8 cellular contexts compared by ENCODE assay signal in the genomic region with DNA sequence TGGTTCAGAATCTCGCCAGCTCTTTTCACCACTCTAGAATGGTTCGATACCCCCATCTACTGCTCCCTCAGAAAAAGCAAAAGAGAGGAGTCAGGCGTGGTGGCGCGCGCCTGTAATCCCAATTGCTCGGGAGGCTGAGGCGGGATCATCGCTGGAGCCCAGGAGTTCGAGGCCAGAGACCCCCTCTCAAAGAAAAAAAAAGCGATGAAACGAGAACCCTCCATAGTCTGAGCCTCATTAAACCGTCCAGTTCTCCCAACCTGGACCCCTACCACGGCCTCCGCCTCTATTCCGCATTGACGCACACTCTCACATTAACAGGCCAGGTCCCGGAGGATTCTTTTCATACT. TPM values are rescaled to one million over a fixed set of nuclear protein-coding genes. Genes with fewer than 3 reads are reported as not detected.
DNase-seq lines count a peak whose midpoint lies in the region; ATAC-seq, FAIRE-seq and TF ChIP-seq lines count a peak whose summit lies in the region.

No MANE protein-coding gene starts in this region.

- peak overlapping the region; percentile 88 for H3K4me3 Mint-ChIP-seq in activated naive CD4-positive, alpha-beta T cell treated with anti-CD3 and anti-CD28 coated beads for 36 hours

- ATAC-seq in GM12878 (no peak), upper lobe of right lung (no peak), foreskin keratinocyte (no peak), HG03460 (IDR thresholded peaks at IDR 0.05; ENCODE audit: unreplicated experiment) (no peak)

- H3K9me3 ChIP-seq in GM12878 (replicated peaks; ENCODE audit: control insufficient read depth, insufficient read depth, low read length) (no peaks in the 10 kb centered on the region), upper lobe of right lung (no peaks in the 10 kb centered on the region)

- H3K4me1 Mint-ChIP-seq in activated naive CD4-positive, alpha-beta T cell treated with anti-CD3 and anti-CD28 coated beads for 36 hours (ENCODE audit: low read depth): peaks cover 26% of the 10 kb centered on the region

- no peaks in the 10 kb centered on the region for H3K27me3 Mint-ChIP-seq in activated naive CD4-positive, alpha-beta T cell treated with anti-CD3 and anti-CD28 coated beads for 36 hours (ENCODE audit: low read depth)

- H3K36me3 ChIP-seq in GM12878 (ENCODE audit: control insufficient read depth in 2 of 2, insufficient read depth in 2 of 2, low read length in 1 of 2): no peaks in the 10 kb centered on the region
- H3K36me3 ChIP-seq in upper lobe of right lung: no peaks in the 10 kb centered on the region

- H3K27me3 ChIP-seq in GM12878 (replicated peaks in 1 of 2; ENCODE audit: control insufficient read depth in 2 of 2, insufficient read depth in 2 of 2, low read length in 1 of 2): no peaks in the 10 kb centered on the region
- H3K27me3 ChIP-seq in upper lobe of right lung: no peaks in the 10 kb centered on the region
- H3K27me3 ChIP-seq in foreskin keratinocyte: peaks cover 5% of the 10 kb centered on the region

- intact Hi-C loops in activated naive CD4-positive, alpha-beta T cell treated with anti-CD3 and anti-CD28 coated beads for 36 hours (cut with micrococcal nuclease): loop anchor here (5.0 kb wide), 1 partner anchor 488 kb away; a partner anchor contains a TSS
- intact Hi-C loops in GM12878 (cut with micrococcal nuclease; ENCODE audit: unreplicated experiment) (loop anchor here (2.0 kb wide), 1 partner anchor 43 kb away; no protein-coding TSS in a partner anchor), lower leg skin (cut with DNase I; ENCODE audit: low total_unique reads) (loop anchor here (5.0 kb wide), 1 partner anchor 88 kb away; a partner anchor contains a TSS), upper lobe of right lung (cut with DNase I) (loop anchor here (5.0 kb wide), 1 partner anchor 73 kb away; no protein-coding TSS in a partner anchor)

- CTCF ChIA-PET in activated naive CD4-positive, alpha-beta T cell treated with anti-CD3 and anti-CD28 coated beads for 36 hours (lab: Charles Lee): interaction anchor here (1.6 to 2.2 kb wide), 2 partner anchors 73 to 89 kb away, joined by 9 to 10 read pairs; no protein-coding TSS in a partner anchor
- CTCF ChIA-PET in GM12878 (lab: Yijun Ruan, JAX): interaction anchor here (0.9 to 7.1 kb wide), 6 partner anchors 51 to 468 kb away, joined by 3 to 190 read pairs (median 3); a partner anchor contains a TSS

- H3K4me1 ChIP-seq in GM12878 (ENCODE audit: control insufficient read depth, insufficient read depth, low read length) (peaks cover 7% of the 10 kb centered on the region), upper lobe of right lung (peaks cover 20% of the 10 kb centered on the region), foreskin keratinocyte (no peaks in the 10 kb centered on the region)

- H3K9ac ChIP-seq in GM12878 (ENCODE audit: control insufficient read depth, insufficient read depth, low read length): no peak overlapping the region

- no TSS peak for BruUV-seq in GM12878 (replicated peaks; lab: Mats Ljungman, UMichigan)

- H3K9me3 Mint-ChIP-seq in activated naive CD4-positive, alpha-beta T cell treated with anti-CD3 and anti-CD28 coated beads for 36 hours: peaks cover 4% of the 10 kb centered on the region

- no peak for DNase-seq in activated naive CD4-positive, alpha-beta T cell treated with anti-CD3 and anti-CD28 coated beads for 36 hours
- DNase-seq in activated naive CD4-positive, alpha-beta T cell treated with Interleukin-2 at 50 U/mL for 16 hours: no peak
- DNase-seq in GM12878 (ENCODE audit: low read depth, low spot score) (no peak), lower leg skin (ENCODE audit: low spot score in 2 of 2) (no peak), upper lobe of right lung (no peak), HUDEP-2 (lab: John Stamatoyannopoulos, UW; ENCODE audit: unreplicated experiment in 76 of 76) (no peak), foreskin keratinocyte (no peak)

- TF ChIP-seq CTCF in GM12878 (IDR thresholded peaks at IDR 0.05 in 2 of 3, conservative IDR thresholded peaks at IDR 0.05 in 1 of 3; ENCODE audit: control insufficient read depth in 2 of 3, extremely low read depth in 1 of 3, insufficient read depth in 1 of 3, low read depth in 3 of 3, low read length in 3 of 3): no peak
- no peak for TF ChIP-seq CTCF in lower leg skin (IDR thresholded peaks at IDR 0.05)
- TF ChIP-seq CTCF in upper lobe of right lung (IDR thresholded peaks at IDR 0.05): no peak
- no peak for TF ChIP-seq CTCF in foreskin keratinocyte (conservative IDR thresholded peaks at IDR 0.05)

- POLR2A ChIA-PET in GM12878 (lab: Charles Lee): interaction anchor here (0.6 to 1.4 kb wide), 8 partner anchors 17 to 1168 kb away, joined by 3 to 8 read pairs (median 4); no protein-coding TSS in a partner anchor

- no peaks in the 10 kb centered on the region for H3K79me2 ChIP-seq in GM12878 (ENCODE audit: control insufficient read depth, insufficient read depth, low read length)

- H3K36me3 Mint-ChIP-seq in activated naive CD4-positive, alpha-beta T cell treated with anti-CD3 and anti-CD28 coated beads for 36 hours (ENCODE audit: low read depth): peaks cover 1% of the 10 kb centered on the region

- TF ChIP-seq POLR2A in GM12878 (IDR thresholded peaks at IDR 0.05; ENCODE audit: low read depth, low read length): no peak
- no peak for TF ChIP-seq POLR2A in lower leg skin (IDR thresholded peaks at IDR 0.05)

- H3K27ac ChIP-seq in GM12878 (ENCODE audit: control insufficient read depth, insufficient read depth): no peak overlapping the region
- peak overlapping the region; percentile 94 for H3K27ac ChIP-seq in upper lobe of right lung
- H3K27ac ChIP-seq in foreskin keratinocyte: no peak overlapping the region

- no peak for TF ChIP-seq EP300 in GM12878 (IDR thresholded peaks at IDR 0.05; ENCODE audit: borderline replicate concordance in 1 of 2, control insufficient read depth in 1 of 2, low read depth in 2 of 2, low read length in 2 of 2)

- H2AFZ ChIP-seq in GM12878 (ENCODE audit: control insufficient read depth, low read depth, low read length): peak overlapping the region; percentile 53

- peak overlapping the region; percentile 69 for H3K4me2 ChIP-seq in GM12878 (ENCODE audit: control insufficient read depth, insufficient read depth)

- FAIRE-seq in GM12878 (lab: Jason Lieb, UNC): no peak

- peak overlapping the region; percentile 75 for H3K27ac Mint-ChIP-seq in activated naive CD4-positive, alpha-beta T cell treated with anti-CD3 and anti-CD28 coated beads for 36 hours

- 52% methylated on average over 18 of the region's 18 CpGs for WGBS in GM12878 (ENCODE audit: insufficient coverage, insufficient replicate concordance, low lambda C conversion rate, missing lambda C conversion rate)
- 29 to 31% methylated on average over 18 of the region's 18 CpGs for WGBS in lower leg skin, 2 donors

- H4K20me1 ChIP-seq in GM12878 (ENCODE audit: control insufficient read depth, insufficient read depth): no peaks in the 10 kb centered on the region

- in situ Hi-C loops in GM12878 (cut with MboI): loop anchor here (5.0 kb wide), 2 partner anchors 88 to 163 kb away; a partner anchor contains a TSS

- SMC1A ChIA-PET in GM12878 (lab: Charles Lee; ENCODE audit: uncharacterized antibody, unreplicated experiment): interaction anchor here (1.4 to 6.5 kb wide), 4 partner anchors 50 to 119 kb away, joined by 4 to 93 read pairs (median 10); a partner anchor contains a TSS

- RAD21 ChIA-PET in GM12878 (lab: Charles Lee; ENCODE audit: unreplicated experiment): interaction anchor here (0.6 to 1.8 kb wide), 12 partner anchors 29 to 344 kb away, joined by 3 to 11 read pairs (median 4); a partner anchor contains a TSS

- no peak for TF ChIP-seq RAD21 in GM12878 (IDR thresholded peaks at IDR 0.05; ENCODE audit: insufficient read depth, low read depth, low read length)

- peak overlapping the region; percentile 66 for H3K4me3 ChIP-seq in GM12878
- peak overlapping the region; percentile 76 for H3K4me3 ChIP-seq in lower leg skin (ENCODE audit: low read depth, poor library complexity, severe bottlenecking)
- H3K4me3 ChIP-seq in upper lobe of right lung: peak overlapping the region; percentile 78

RNA-seq across cellular contexts. Expression of a gene that starts 0.4 kb away (rescaled TPM):
- 1 to 10 TPM; 3.9 to 5.1 TPM for total RNA-seq in activated naive CD4-positive, alpha-beta T cell treated with anti-CD3 and anti-CD28 coated beads for 36 hours
- total RNA-seq in GM12878 (2013; cell fraction: nucleolus; rRNA removed): 1.2 and 1.8 TPM in 2 replicates
- total RNA-seq in GM12878 (2014; rRNA removed) (3.5 and 4.6 TPM in 2 replicates), GM12878 (2014; rRNA removed; fragmentation: Illumina TruSeq; extraction: Trizol) (9.9 and 14.0 TPM in 2 replicates), GM12878 (2021) (2.5 and 2.9 TPM in 2 replicates), lower leg skin (1 to 10 TPM; 1.9 to 6.2 (median 2.9) TPM), upper lobe of right lung (4.8 TPM), foreskin keratinocyte (20.9 and 22.3 TPM in 2 replicates)
- polyA plus RNA-seq in GM12878 (2011; ENCODE audit: low read depth): 2.0 TPM
- polyA plus RNA-seq in GM12878 (2011; rRNA removed) (13.2 and 16.1 TPM in 2 replicates), GM12878 (2014; fragmentation: Illumina TruSeq; extraction: Trizol) (12.5 and 17.8 TPM in 2 replicates), GM12878 (2014; fragmentation: Nextera tagmentation; extraction: Ambion mirVana) (1 to 10 TPM; 6.1 to 7.3 TPM), GM12878 (2014; rRNA removed) (3.5 and 6.8 TPM in 2 replicates), GM12878 (2016; fragmentation: Nextera tagmentation; extraction: Ambion mirVana) (10 to 100 TPM in 1 of 2 experiments, 1 to 10 TPM in 1; 9.8 to 11.2 TPM), foreskin keratinocyte (24.0 and 26.0 TPM in 2 replicates)
- 2.8 and 2.9 TPM in 2 replicates for polyA plus RNA-seq in GM12878 (2011; cell fraction: cytosol; rRNA removed)
- polyA plus RNA-seq in GM12878 (2011; cell fraction: nucleus; rRNA removed): 1.8 and 2.0 TPM in 2 replicates
- 3.2 and 4.1 TPM in 2 replicates for polyA plus RNA-seq in GM12878 (2012)
- polyA minus RNA-seq in GM12878 (2011; rRNA and poly(A)+ RNA removed): 1.0 and 1.9 TPM in 2 replicates
- polyA minus RNA-seq in GM12878 (2011; cell fraction: cytosol; rRNA and poly(A)+ RNA removed): 0.52 TPM in 1 of 2 replicates, not detected in the other
- 0.86 and 2.5 TPM in 2 replicates for polyA minus RNA-seq in GM12878 (2011; cell fraction: nucleus; rRNA and poly(A)+ RNA removed)

RNA-seq across cellular contexts. Expression of a gene that starts 0.6 kb away (rescaled TPM):
- total RNA-seq in activated naive CD4-positive, alpha-beta T cell treated with anti-CD3 and anti-CD28 coated beads for 36 hours: 10 to 100 TPM in 1 of 2 experiments, 1 to 10 TPM in 1; 7.8 to 10.8 TPM
- 5.9 and 6.0 TPM in 2 replicates for total RNA-seq in GM12878 (2013; cell fraction: nucleolus; rRNA removed)
- total RNA-seq in GM12878 (2014; rRNA removed) (3.5 and 4.3 TPM in 2 replicates), GM12878 (2014; rRNA removed; fragmentation: Illumina TruSeq; extraction: Trizol) (4.0 and 4.3 TPM in 2 replicates), GM12878 (2021) (4.8 and 7.0 TPM in 2 replicates), lower leg skin (1 to 10 TPM; 4.1 to 6.4 (median 6.1) TPM), upper lobe of right lung (41.6 TPM), foreskin keratinocyte (7.9 TPM in 2 replicates)
- polyA plus RNA-seq in GM12878 (2011; ENCODE audit: low read depth): 1.9 TPM
- polyA plus RNA-seq in GM12878 (2011; rRNA removed) (6.1 and 6.6 TPM in 2 replicates), GM12878 (2014; fragmentation: Illumina TruSeq; extraction: Trizol) (6.9 and 8.0 TPM in 2 replicates), GM12878 (2014; fragmentation: Nextera tagmentation; extraction: Ambion mirVana) (under 1 TPM; 0.93 to 0.97 TPM), GM12878 (2014; rRNA removed) (5.0 and 6.0 TPM in 2 replicates), GM12878 (2016; fragmentation: Nextera tagmentation; extraction: Ambion mirVana) (1 to 10 TPM; 2.8 to 3.2 TPM), foreskin keratinocyte (5.2 and 6.4 TPM in 2 replicates)
- 4.4 and 4.8 TPM in 2 replicates for polyA plus RNA-seq in GM12878 (2011; cell fraction: cytosol; rRNA removed)
- 3.3 and 4.4 TPM in 2 replicates for polyA plus RNA-seq in GM12878 (2011; cell fraction: nucleus; rRNA removed)
- polyA plus RNA-seq in GM12878 (2012): 3.7 and 4.0 TPM in 2 replicates
- 4.1 and 4.3 TPM in 2 replicates for polyA minus RNA-seq in GM12878 (2011; rRNA and poly(A)+ RNA removed)
- polyA minus RNA-seq in GM12878 (2011; cell fraction: cytosol; rRNA and poly(A)+ RNA removed): 1.2 and 1.6 TPM in 2 replicates
- 0.85 and 1.9 TPM in 2 replicates for polyA minus RNA-seq in GM12878 (2011; cell fraction: nucleus; rRNA and poly(A)+ RNA removed)

RNA-seq across cellular contexts. Expression of a gene that starts 51.5 kb away (rescaled TPM):
- total RNA-seq in activated naive CD4-positive, alpha-beta T cell treated with anti-CD3 and anti-CD28 coated beads for 36 hours: 10 to 100 TPM; 28.3 to 28.6 TPM
- total RNA-seq in GM12878 (2013; cell fraction: nucleolus; rRNA removed): 67.2 and 69.5 TPM in 2 replicates
- total RNA-seq in GM12878 (2014; rRNA removed) (19.1 and 30.3 TPM in 2 replicates), GM12878 (2014; rRNA removed; fragmentation: Illumina TruSeq; extraction: Trizol) (14.6 and 16.8 TPM in 2 replicates), GM12878 (2021) (23.7 and 24.7 TPM in 2 replicates), lower leg skin (10 to 100 TPM; 13.9 to 24.9 (median 17.9) TPM), upper lobe of right lung (44.9 TPM), foreskin keratinocyte (26.0 and 28.4 TPM in 2 replicates)
- polyA plus RNA-seq in GM12878 (2011; ENCODE audit: low read depth): 18.0 TPM
- polyA plus RNA-seq in GM12878 (2011; rRNA removed) (44.6 and 46.6 TPM in 2 replicates), GM12878 (2014; fragmentation: Illumina TruSeq; extraction: Trizol) (21.5 and 23.5 TPM in 2 replicates), GM12878 (2014; fragmentation: Nextera tagmentation; extraction: Ambion mirVana) (10 to 100 TPM; 12.3 to 18.6 TPM), GM12878 (2014; rRNA removed) (31.7 and 32.8 TPM in 2 replicates), GM12878 (2016; fragmentation: Nextera tagmentation; extraction: Ambion mirVana) (10 to 100 TPM; 28.7 to 29.5 TPM), foreskin keratinocyte (17.7 and 18.4 TPM in 2 replicates)
- polyA plus RNA-seq in GM12878 (2011; cell fraction: cytosol; rRNA removed): 33.2 and 36.1 TPM in 2 replicates
- 149 and 177 TPM in 2 replicates for polyA plus RNA-seq in GM12878 (2011; cell fraction: nucleus; rRNA removed)
- polyA plus RNA-seq in GM12878 (2012): 21.1 and 21.8 TPM in 2 replicates
- polyA minus RNA-seq in GM12878 (2011; rRNA and poly(A)+ RNA removed): 13.9 and 14.6 TPM in 2 replicates
- 5.8 and 6.4 TPM in 2 replicates for polyA minus RNA-seq in GM12878 (2011; cell fraction: cytosol; rRNA and poly(A)+ RNA removed)
- 41.6 and 61.1 TPM in 2 replicates for polyA minus RNA-seq in GM12878 (2011; cell fraction: nucleus; rRNA and poly(A)+ RNA removed)
